8 cellular contexts compared by ENCODE assay signal in the genomic region with DNA sequence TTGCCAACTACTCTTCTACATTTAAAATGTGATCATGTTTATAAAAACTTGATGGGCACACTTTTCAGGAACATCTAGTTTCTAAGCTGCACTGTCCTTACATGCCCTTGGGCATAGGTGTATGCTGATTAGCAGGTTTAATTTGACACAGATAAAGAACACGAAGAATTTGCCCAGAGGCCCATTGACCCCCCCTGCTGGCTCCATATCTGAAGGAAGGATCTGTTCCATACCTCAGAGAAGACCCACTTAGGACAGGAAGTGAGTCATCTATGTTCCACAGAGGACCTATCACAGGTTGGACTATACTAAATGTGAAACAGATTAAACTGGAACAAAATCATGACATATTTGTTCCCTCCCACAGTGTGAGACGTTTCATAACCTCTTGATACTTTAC.
DNase-seq lines count a peak whose midpoint lies in the region; ATAC-seq and TF ChIP-seq lines count a peak whose summit lies in the region.

No MANE protein-coding gene starts in this region.

- peaks cover 6 to 18% (median 12%) of the 10 kb centered on the region in 4 donors for H3K4me1 Mint-ChIP-seq in naive thymus-derived CD8-positive, alpha-beta T cell

- peak overlapping the region in 1 of 2 experiments; percentile 51; a peak in 2 of 4 replicates for H3K27ac ChIP-seq in SK-N-SH (ENCODE audit: low read depth in 2 of 2, low read length in 1 of 2)

- POLR2A ChIA-PET in SK-N-SH (lab: Yijun Ruan, JAX): no interaction called here
- POLR2A ChIA-PET in naive thymus-derived CD8-positive, alpha-beta T cell (lab: Charles Lee): interaction anchor here (1.6 kb wide), 1 partner anchor 316 kb away, joined by 4 read pairs; a partner anchor contains a TSS

- H3F3A ChIP-seq in SK-N-SH (replicated peaks; ENCODE audit: insufficient read depth): no peaks in the 10 kb centered on the region

- no peaks in the 10 kb centered on the region for H3K27me3 Mint-ChIP-seq in naive thymus-derived CD8-positive, alpha-beta T cell

- CTCF ChIA-PET in SK-N-SH (lab: Yijun Ruan, JAX): no interaction called here

- no peaks in the 10 kb centered on the region for H3K36me3 Mint-ChIP-seq in naive thymus-derived CD8-positive, alpha-beta T cell

- peak in 1 of 2 experiments; percentile 62; a peak in 1 of 4 replicates for TF ChIP-seq EP300 in SK-N-SH (IDR thresholded peaks at IDR 0.05; ENCODE audit: borderline replicate concordance in 1 of 2, low read depth in 1 of 2, low read length in 1 of 2)

- H3K4me3 ChIP-seq in SK-N-SH (ENCODE audit: low read depth in 2 of 2, low read length in 1 of 2): no peak overlapping the region

- no peak overlapping the region for H3K9ac ChIP-seq in SK-N-SH

- H3K9me3 Mint-ChIP-seq in naive thymus-derived CD8-positive, alpha-beta T cell: no peaks in the 10 kb centered on the region

- no peak overlapping the region for H3K4me3 Mint-ChIP-seq in naive thymus-derived CD8-positive, alpha-beta T cell

- peaks cover 0 to 19% of the 10 kb centered on the region in 2 experiments; a peak in 3 of 4 replicates for H3K4me1 ChIP-seq in SK-N-SH (ENCODE audit: control insufficient read depth in 1 of 2, insufficient read depth in 2 of 2, low read depth in 1 of 2, low read length in 1 of 2)

- peak overlapping the region; percentile 15 for H3K4me2 ChIP-seq in SK-N-SH

- no peaks in the 10 kb centered on the region for H3K9me3 ChIP-seq in SK-N-SH

- peak; percentile 74 to 91 for ATAC-seq in naive thymus-derived CD8-positive, alpha-beta T cell
- ATAC-seq in GM21515 (IDR thresholded peaks at IDR 0.05; ENCODE audit: unreplicated experiment): no peak
- ATAC-seq in HG02970 (IDR thresholded peaks at IDR 0.05; ENCODE audit: low FRiP score, unreplicated experiment): no peak

- H3K27me3 ChIP-seq in SK-N-SH (ENCODE audit: insufficient read depth): no peaks in the 10 kb centered on the region

- H3K79me2 ChIP-seq in SK-N-SH (ENCODE audit: insufficient read depth): no peaks in the 10 kb centered on the region

- WGBS in SK-N-SH (ENCODE audit: low lambda C conversion rate): 3% methylated on average over 2 of the region's 2 CpGs

- H2AFZ ChIP-seq in SK-N-SH (ENCODE audit: low read depth): no peak overlapping the region

- no peaks in the 10 kb centered on the region for H3K9me2 ChIP-seq in SK-N-SH

- peak overlapping the region in 3 of 10 donors; percentile 9 to 42 (median 12) for H3K27ac Mint-ChIP-seq in naive thymus-derived CD8-positive, alpha-beta T cell

- no peak for TF ChIP-seq CTCF in SK-N-SH (IDR thresholded peaks at IDR 0.05)

- H3K36me3 ChIP-seq in SK-N-SH (replicated peaks in 1 of 2; ENCODE audit: control insufficient read depth in 1 of 2, insufficient read depth in 2 of 2, low read length in 1 of 2): no peaks in the 10 kb centered on the region

- TF ChIP-seq RAD21 in SK-N-SH (IDR thresholded peaks at IDR 0.05; ENCODE audit: low read length): no peak

- H4K20me1 ChIP-seq in SK-N-SH (ENCODE audit: insufficient read depth): no peaks in the 10 kb centered on the region

- peak; percentile 14 for DNase-seq in DMS 273 (lab: John Stamatoyannopoulos, UW; ENCODE audit: unreplicated experiment)
- DNase-seq in DMS 273 treated with DMSO at 0.1 percent for 48 hours (lab: John Stamatoyannopoulos, UW): no peak
- no peak for DNase-seq in SK-N-SH
- DNase-seq in activated naive CD8-positive, alpha-beta T cell treated with anti-CD3 and anti-CD28 coated beads, Interleukin-2, amount 50 U/mL, for 16 hours (ENCODE audit: low read depth, low spot score): peak; percentile 14
- peak in 5 of 10 donors; percentile 2 to 29 (median 14) for DNase-seq in naive thymus-derived CD8-positive, alpha-beta T cell
- DNase-seq in NCI-H1105 (lab: John Stamatoyannopoulos, UW): no peak

TF ChIP-seq in SK-N-SH, 30 proteins besides CTCF, POLR2A, EP300 and RAD21 (continues in another document):
- TF ChIP-seq SMC3 (IDR thresholded peaks at IDR 0.05; ENCODE audit: low read depth, low read length) (no peak), EZH2phosphoT487 (IDR thresholded peaks at IDR 0.05; ENCODE audit: borderline replicate concordance, low read depth) (no peak), RXRA (IDR thresholded peaks at IDR 0.05; ENCODE audit: borderline replicate concordance, low read depth) (peak; percentile 31; the same call in 1 of the 2 replicates), POLR2AphosphoS5 (IDR thresholded peaks at IDR 0.05; ENCODE audit: low read depth, low read length) (peak; percentile 48; the same call in 1 of the 2 replicates), CHD2 (IDR thresholded peaks at IDR 0.05; ENCODE audit: low read length, partially characterized antibody) (no peak), YY1 (IDR thresholded peaks at IDR 0.05; ENCODE audit: low read depth) (no peak), NFIC (IDR thresholded peaks at IDR 0.05; ENCODE audit: borderline replicate concordance) (peak; percentile 55; the same call in 1 of the 2 replicates), SIN3A (IDR thresholded peaks at IDR 0.05; ENCODE audit: borderline replicate concordance, low read depth, low read length) (no peak), JUND (IDR thresholded peaks at IDR 0.05) (peak; percentile 84), NRF1 (IDR thresholded peaks at IDR 0.05; ENCODE audit: low read depth, low read length) (no peak), MEF2A (IDR thresholded peaks at IDR 0.05; ENCODE audit: borderline replicate concordance, low read depth) (no peak), FOXJ3 (CRISPR knock-in tag; IDR thresholded peaks at IDR 0.05) (no peak), TCF12 (IDR thresholded peaks at IDR 0.05) (peak; percentile 85), FOSL2 (IDR thresholded peaks at IDR 0.05; ENCODE audit: borderline replicate concordance, low read depth) (peak; percentile 84; the same call in 1 of the 2 replicates), RFX5 (IDR thresholded peaks at IDR 0.05; ENCODE audit: low read length) (no peak), ELF1 (IDR thresholded peaks at IDR 0.05) (no peak), TEAD4 (IDR thresholded peaks at IDR 0.05; ENCODE audit: borderline replicate concordance, insufficient read depth) (peak; percentile 21; the same call in 1 of the 2 replicates)
- TF ChIP-seq, protein P1, sequence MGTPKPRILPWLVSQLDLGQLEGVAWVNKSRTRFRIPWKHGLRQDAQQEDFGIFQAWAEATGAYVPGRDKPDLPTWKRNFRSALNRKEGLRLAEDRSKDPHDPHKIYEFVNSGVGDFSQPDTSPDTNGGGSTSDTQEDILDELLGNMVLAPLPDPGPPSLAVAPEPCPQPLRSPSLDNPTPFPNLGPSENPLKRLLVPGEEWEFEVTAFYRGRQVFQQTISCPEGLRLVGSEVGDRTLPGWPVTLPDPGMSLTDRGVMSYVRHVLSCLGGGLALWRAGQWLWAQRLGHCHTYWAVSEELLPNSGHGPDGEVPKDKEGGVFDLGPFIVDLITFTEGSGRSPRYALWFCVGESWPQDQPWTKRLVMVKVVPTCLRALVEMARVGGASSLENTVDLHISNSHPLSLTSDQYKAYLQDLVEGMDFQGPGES (IDR thresholded peaks at IDR 0.05; ENCODE audit: low read depth, low read length): no peak
- TF ChIP-seq, protein P2, sequence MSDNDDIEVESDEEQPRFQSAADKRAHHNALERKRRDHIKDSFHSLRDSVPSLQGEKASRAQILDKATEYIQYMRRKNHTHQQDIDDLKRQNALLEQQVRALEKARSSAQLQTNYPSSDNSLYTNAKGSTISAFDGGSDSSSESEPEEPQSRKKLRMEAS (IDR thresholded peaks at IDR 0.05; ENCODE audit: low read depth): no peak
- TF ChIP-seq, protein P3, sequence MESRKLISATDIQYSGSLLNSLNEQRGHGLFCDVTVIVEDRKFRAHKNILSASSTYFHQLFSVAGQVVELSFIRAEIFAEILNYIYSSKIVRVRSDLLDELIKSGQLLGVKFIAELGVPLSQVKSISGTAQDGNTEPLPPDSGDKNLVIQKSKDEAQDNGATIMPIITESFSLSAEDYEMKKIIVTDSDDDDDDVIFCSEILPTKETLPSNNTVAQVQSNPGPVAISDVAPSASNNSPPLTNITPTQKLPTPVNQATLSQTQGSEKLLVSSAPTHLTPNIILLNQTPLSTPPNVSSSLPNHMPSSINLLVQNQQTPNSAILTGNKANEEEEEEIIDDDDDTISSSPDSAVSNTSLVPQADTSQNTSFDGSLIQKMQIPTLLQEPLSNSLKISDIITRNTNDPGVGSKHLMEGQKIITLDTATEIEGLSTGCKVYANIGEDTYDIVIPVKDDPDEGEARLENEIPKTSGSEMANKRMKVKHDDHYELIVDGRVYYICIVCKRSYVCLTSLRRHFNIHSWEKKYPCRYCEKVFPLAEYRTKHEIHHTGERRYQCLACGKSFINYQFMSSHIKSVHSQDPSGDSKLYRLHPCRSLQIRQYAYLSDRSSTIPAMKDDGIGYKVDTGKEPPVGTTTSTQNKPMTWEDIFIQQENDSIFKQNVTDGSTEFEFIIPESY (IDR thresholded peaks at IDR 0.05; ENCODE audit: borderline replicate concordance, low read depth): no peak
- TF ChIP-seq, protein P4, sequence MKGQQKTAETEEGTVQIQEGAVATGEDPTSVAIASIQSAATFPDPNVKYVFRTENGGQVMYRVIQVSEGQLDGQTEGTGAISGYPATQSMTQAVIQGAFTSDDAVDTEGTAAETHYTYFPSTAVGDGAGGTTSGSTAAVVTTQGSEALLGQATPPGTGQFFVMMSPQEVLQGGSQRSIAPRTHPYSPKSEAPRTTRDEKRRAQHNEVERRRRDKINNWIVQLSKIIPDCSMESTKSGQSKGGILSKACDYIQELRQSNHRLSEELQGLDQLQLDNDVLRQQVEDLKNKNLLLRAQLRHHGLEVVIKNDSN (IDR thresholded peaks at IDR 0.05; ENCODE audit: borderline replicate concordance, low read depth): no peak
- TF ChIP-seq, protein P5, sequence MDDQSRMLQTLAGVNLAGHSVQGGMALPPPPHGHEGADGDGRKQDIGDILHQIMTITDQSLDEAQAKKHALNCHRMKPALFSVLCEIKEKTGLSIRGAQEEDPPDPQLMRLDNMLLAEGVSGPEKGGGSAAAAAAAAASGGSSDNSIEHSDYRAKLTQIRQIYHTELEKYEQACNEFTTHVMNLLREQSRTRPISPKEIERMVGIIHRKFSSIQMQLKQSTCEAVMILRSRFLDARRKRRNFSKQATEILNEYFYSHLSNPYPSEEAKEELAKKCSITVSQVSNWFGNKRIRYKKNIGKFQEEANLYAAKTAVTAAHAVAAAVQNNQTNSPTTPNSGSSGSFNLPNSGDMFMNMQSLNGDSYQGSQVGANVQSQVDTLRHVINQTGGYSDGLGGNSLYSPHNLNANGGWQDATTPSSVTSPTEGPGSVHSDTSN (IDR thresholded peaks at IDR 0.05): peak; percentile 60

Comparison
In these comparisons a context has a peak if more than half of its experiments do, and no peak if none do; other contexts are left out.
1. DNase-seq: peak in DMS 273 (single experiment) and activated naive CD8-positive, alpha-beta T cell treated with anti-CD3 and anti-CD28 coated beads, Interleukin-2, amount 50 U/mL, for 16 hours (single experiment); none in DMS 273 treated with DMSO at 0.1 percent for 48 hours (single experiment), SK-N-SH (single experiment) and NCI-H1105 (single experiment).
2. ATAC-seq: peak in naive thymus-derived CD8-positive, alpha-beta T cell (2 of 2); none in GM21515 (single experiment) and HG02970 (single experiment).